28 cellular contexts compared by ENCODE assay signal in the genomic region with DNA sequence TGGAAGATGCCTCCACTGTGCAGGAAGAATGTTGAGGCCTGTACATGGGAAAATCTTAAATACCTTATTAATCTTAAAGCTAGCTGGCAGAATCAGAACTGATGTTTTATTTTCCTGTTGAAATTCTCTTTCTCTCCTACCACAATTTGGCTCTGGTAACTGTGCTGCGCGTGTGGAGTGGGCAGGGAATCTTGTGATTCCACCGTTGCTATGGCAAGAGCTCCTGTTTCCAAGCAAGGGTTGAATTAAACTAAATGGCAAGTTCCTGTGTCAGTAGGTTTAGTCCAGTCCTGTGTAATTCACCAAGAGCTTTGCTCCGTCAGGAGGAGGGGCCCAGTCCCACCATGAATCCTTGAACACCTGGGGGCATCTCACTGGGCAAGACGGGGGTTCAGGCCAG. TPM values are rescaled to one million over a fixed set of nuclear protein-coding genes. Genes with fewer than 3 reads are reported as not detected.
"Had no signal": no experiment of that assay in that cellular context is flagged by ENCODE, and none has a peak within 500 bp of the region (broad histone marks: within the 10 kb centered on the region; RNA-seq: fewer than 3 reads in every experiment).

No MANE protein-coding gene starts in this region.

- H3K9me3 ChIP-seq: breast epithelium, esophagus muscularis mucosa, gastroesophageal sphincter, heart left ventricle, lower lobe of right lung, pancreas, sigmoid colon, stomach, testis, vagina had no signal

- DNase-seq: activated CD4-positive, alpha-beta memory T cell treated with anti-CD3 and anti-CD28 coated beads, Interleukin-2, amount 10 ng/mL, durations not matched to agents 7 days and 5 days; activated CD4-positive, alpha-beta T cell treated with anti-CD3 and anti-CD28 coated beads, Interleukin-2, amount 10 ng/mL, durations not matched to agents 24 days and 14 days; activated CD8-positive, alpha-beta memory T cell treated with anti-CD3 and anti-CD28 coated beads, Interleukin-2, amount 10 ng/mL, durations not matched to agents 7 days and 5 days; activated gamma-delta T cell; activated naive CD4-positive, alpha-beta T cell treated with anti-CD3 and anti-CD28 coated beads, Interleukin-2, amount 50 U/mL, for 16 hours; activated naive CD8-positive, alpha-beta T cell treated with anti-CD3 and anti-CD28 coated beads, Interleukin-2, amount 50 U/mL, for 24 hours; aorta; heart left ventricle; islet precursor cell; lower lobe of right lung; natural killer cell; pancreas; sigmoid colon; stimulated activated CD4-positive, alpha-beta T cell treated with anti-CD3 and anti-CD28 coated beads, Interleukin-15, amount 100 ng/mL, for 24 hours; stomach; testis; trophoblast cell had no signal

- H3K27ac Mint-ChIP-seq: activated CD4-positive, alpha-beta memory T cell treated with anti-CD3 and anti-CD28 coated beads, Interleukin-2, amount 10 ng/mL, durations not matched to agents 7 days and 5 days; activated CD4-positive, alpha-beta T cell treated with anti-CD3 and anti-CD28 coated beads, Interleukin-2, amount 10 ng/mL, durations not matched to agents 24 days and 14 days; activated CD8-positive, alpha-beta memory T cell treated with anti-CD3 and anti-CD28 coated beads, Interleukin-2, amount 10 ng/mL, durations not matched to agents 7 days and 5 days; activated naive CD8-positive, alpha-beta T cell treated with anti-CD3 and anti-CD28 coated beads, Interleukin-2, amount 50 U/mL, for 24 hours; activated T-helper 1 cell treated with anti-CD3 and anti-CD28 coated beads, Interleukin-12 subunit alpha, Interleukin-12 subunit beta, Interleukin-2, Interleukin-4 antibody, amounts not matched to agents 30 ng/mL and 10 ng/mL and 1 ng/mL, durations not matched to agents 14 hours and 24 hours and 36 hours; natural killer cell; stimulated activated memory B cell treated with anti-CD40 and anti-IgM and Interleukin-4, amounts not matched to agents 10 μg/mL and 1 μg/mL and 100 μg/mL, for 72 hours had no signal

- H3K4me1 Mint-ChIP-seq: activated CD4-positive, alpha-beta memory T cell treated with anti-CD3 and anti-CD28 coated beads, Interleukin-2, amount 10 ng/mL, durations not matched to agents 7 days and 5 days; natural killer cell; stimulated activated memory B cell treated with anti-CD40 and anti-IgM and Interleukin-4, amounts not matched to agents 10 μg/mL and 1 μg/mL and 100 μg/mL, for 72 hours had no signal

- ATAC-seq: activated CD8-positive, alpha-beta memory T cell treated with anti-CD3 and anti-CD28 coated beads, Interleukin-2, amount 10 ng/mL, durations not matched to agents 7 days and 5 days; activated naive CD8-positive, alpha-beta T cell treated with anti-CD3 and anti-CD28 coated beads, Interleukin-2, amount 50 U/mL, for 24 hours; gastroesophageal sphincter; heart left ventricle; left lobe of liver; lower lobe of right lung; natural killer cell; pancreas; stimulated activated memory B cell treated with anti-CD40 and anti-IgM and Interleukin-4, amounts not matched to agents 10 μg/mL and 1 μg/mL and 100 μg/mL, for 72 hours had no signal

- H3K27ac ChIP-seq: breast epithelium, coronary artery, esophagus muscularis mucosa, gastroesophageal sphincter, heart left ventricle, lower lobe of right lung, pancreas, sigmoid colon, stomach, testis, vagina had no signal

- H3K27me3 ChIP-seq: breast epithelium, esophagus muscularis mucosa, gastroesophageal sphincter, pancreas, sigmoid colon, stomach, testis, vagina had no signal

- H3K4me3 Mint-ChIP-seq: activated CD4-positive, alpha-beta memory T cell treated with anti-CD3 and anti-CD28 coated beads, Interleukin-2, amount 10 ng/mL, durations not matched to agents 7 days and 5 days; activated CD4-positive, alpha-beta T cell treated with anti-CD3 and anti-CD28 coated beads, Interleukin-2, amount 10 ng/mL, durations not matched to agents 24 days and 14 days; activated CD8-positive, alpha-beta memory T cell treated with anti-CD3 and anti-CD28 coated beads, Interleukin-2, amount 10 ng/mL, durations not matched to agents 7 days and 5 days; activated naive CD8-positive, alpha-beta T cell treated with anti-CD3 and anti-CD28 coated beads, Interleukin-2, amount 50 U/mL, for 24 hours; activated T-helper 1 cell treated with anti-CD3 and anti-CD28 coated beads, Interleukin-12 subunit alpha, Interleukin-12 subunit beta, Interleukin-2, Interleukin-4 antibody, amounts not matched to agents 30 ng/mL and 10 ng/mL and 1 ng/mL, durations not matched to agents 14 hours and 24 hours and 36 hours; natural killer cell; stimulated activated memory B cell treated with anti-CD40 and anti-IgM and Interleukin-4, amounts not matched to agents 10 μg/mL and 1 μg/mL and 100 μg/mL, for 72 hours had no signal

- H3K36me3 ChIP-seq: breast epithelium, esophagus muscularis mucosa, gastroesophageal sphincter, heart left ventricle, lower lobe of right lung, pancreas, sigmoid colon, stomach, vagina had no signal

- H3K4me1 ChIP-seq: breast epithelium, heart left ventricle, lower lobe of right lung, pancreas, stomach, testis, vagina had no signal

- H3K4me3 ChIP-seq: breast epithelium, coronary artery, esophagus muscularis mucosa, gastroesophageal sphincter, heart left ventricle, lower lobe of right lung, pancreas, sigmoid colon, smooth muscle cell, stomach, testis, vagina had no signal

- H3K36me3 Mint-ChIP-seq: activated CD8-positive, alpha-beta memory T cell treated with anti-CD3 and anti-CD28 coated beads, Interleukin-2, amount 10 ng/mL, durations not matched to agents 7 days and 5 days; natural killer cell; stimulated activated memory B cell treated with anti-CD40 and anti-IgM and Interleukin-4, amounts not matched to agents 10 μg/mL and 1 μg/mL and 100 μg/mL, for 72 hours had no signal

- H3K9me3 Mint-ChIP-seq: activated CD4-positive, alpha-beta memory T cell treated with anti-CD3 and anti-CD28 coated beads, Interleukin-2, amount 10 ng/mL, durations not matched to agents 7 days and 5 days; activated CD4-positive, alpha-beta T cell treated with anti-CD3 and anti-CD28 coated beads, Interleukin-2, amount 10 ng/mL, durations not matched to agents 24 days and 14 days; activated naive CD8-positive, alpha-beta T cell treated with anti-CD3 and anti-CD28 coated beads, Interleukin-2, amount 50 U/mL, for 24 hours; activated T-helper 1 cell treated with anti-CD3 and anti-CD28 coated beads, Interleukin-12 subunit alpha, Interleukin-12 subunit beta, Interleukin-2, Interleukin-4 antibody, amounts not matched to agents 30 ng/mL and 10 ng/mL and 1 ng/mL, durations not matched to agents 14 hours and 24 hours and 36 hours; natural killer cell had no signal

RNA-seq across cellular contexts. Expression of a gene that starts 36.4 kb away (rescaled TPM):
- total RNA-seq: activated CD4-positive, alpha-beta memory T cell treated with anti-CD3 and anti-CD28 coated beads, Interleukin-2, amount 10 ng/mL, durations not matched to agents 7 days and 5 days; activated CD4-positive, alpha-beta T cell treated with anti-CD3 and anti-CD28 coated beads, Interleukin-2, amount 10 ng/mL, durations not matched to agents 24 days and 14 days; activated CD8-positive, alpha-beta memory T cell treated with anti-CD3 and anti-CD28 coated beads, Interleukin-2, amount 10 ng/mL, durations not matched to agents 7 days and 5 days; activated T-helper 1 cell treated with anti-CD3 and anti-CD28 coated beads, Interleukin-12 subunit alpha, Interleukin-12 subunit beta, Interleukin-2, Interleukin-4 antibody, amounts not matched to agents 30 ng/mL and 10 ng/mL and 1 ng/mL, durations not matched to agents 14 hours and 24 hours and 36 hours; heart left ventricle; left lobe of liver; mesenteric fat pad; natural killer cell; stomach; T-helper 2 cell treated with Interferon-gamma antibody and Interleukin-4, amounts not matched to agents 100 ng/mL and 5 ng/mL, for 36 hours had no signal
